ENCODE assay signal across 8 cellular contexts in the genomic region with DNA sequence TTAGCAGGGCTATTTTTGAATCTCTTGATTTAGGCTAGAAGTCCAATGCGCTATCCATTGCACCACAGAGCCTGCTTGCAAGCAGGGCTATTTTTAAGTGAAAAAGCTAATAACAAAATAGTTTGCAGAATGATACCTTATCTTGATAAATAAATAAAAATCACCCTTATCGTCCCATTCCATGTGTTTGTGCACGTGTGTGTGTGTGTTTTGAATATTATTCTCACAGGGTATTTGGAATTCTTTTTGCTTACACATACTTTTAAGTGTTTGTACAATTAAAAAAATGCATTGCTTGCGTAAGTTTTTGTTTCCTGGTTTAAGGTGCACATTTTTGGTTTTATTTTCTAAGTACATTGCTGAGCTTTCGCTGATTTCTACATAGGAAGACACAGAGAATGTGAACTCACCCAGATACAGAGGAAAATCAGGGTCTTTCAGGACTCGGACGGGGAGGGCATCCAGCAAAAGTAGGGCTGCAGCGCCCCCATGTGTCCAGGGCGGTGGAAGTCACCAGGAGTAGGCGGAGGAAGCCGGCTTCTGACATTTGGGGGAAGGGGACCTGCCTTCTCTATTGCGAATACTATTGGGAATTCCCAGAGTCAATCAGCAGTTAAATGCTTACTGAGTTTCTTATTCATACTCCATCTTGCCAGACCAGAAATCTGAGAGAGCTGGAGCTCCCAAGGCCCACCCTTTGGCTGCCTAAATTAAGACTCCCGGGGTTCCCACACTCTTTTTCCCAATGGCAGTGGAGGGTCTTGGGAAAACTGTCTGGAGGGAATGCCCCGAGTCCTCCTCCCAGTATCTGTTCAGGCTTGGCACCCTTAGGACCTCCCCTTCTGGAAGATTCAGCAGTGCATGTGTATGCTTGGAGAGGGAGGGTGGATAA. TPM values are rescaled to one million over a fixed set of nuclear protein-coding genes. Genes with fewer than 3 reads are reported as not detected.
DNase-seq lines count a peak whose midpoint lies in the region; FAIRE-seq lines count a peak whose summit lies in the region.

No MANE protein-coding gene starts in this region.

- H3K27me3 ChIP-seq in Karpas-422 (ENCODE audit: low read length), result no peaks in the 10 kb centered on the region
- no peaks in the 10 kb centered on the region for H3K27me3 ChIP-seq in SJCRH30

- no peaks in the 10 kb centered on the region; the same call in 1 of the 2 replicates for H4K20me1 ChIP-seq in Karpas-422 (ENCODE audit: insufficient read depth, low read depth, low read length)

- H3K4me1 ChIP-seq in Karpas-422 (ENCODE audit: low read length) (peaks cover 29% of the 10 kb centered on the region), SJCRH30 (no peaks in the 10 kb centered on the region)

- H3K4me2 ChIP-seq in Karpas-422 (ENCODE audit: low read depth, low read length, poor library complexity, severe bottlenecking), result peak overlapping the region; percentile 55

- H3K79me2 ChIP-seq in Karpas-422 (ENCODE audit: low read length), result no peaks in the 10 kb centered on the region

- H2AFZ ChIP-seq in Karpas-422 (ENCODE audit: low read length), result no peak overlapping the region

- H3K9me3 ChIP-seq in Karpas-422 (ENCODE audit: low read length) (no peaks in the 10 kb centered on the region), SJCRH30 (replicated peaks) (no peaks in the 10 kb centered on the region)

- H3K4me3 ChIP-seq in Karpas-422 (ENCODE audit: low read length), result peak overlapping the region; percentile 22; the same call in 1 of the 2 replicates
- no peak overlapping the region for H3K4me3 ChIP-seq in SJCRH30

- FAIRE-seq in GM19239 (lab: Jason Lieb, UNC), result peak; percentile 85

- no peak overlapping the region for H3K27ac ChIP-seq in Karpas-422 (ENCODE audit: low read length)
- H3K27ac ChIP-seq in SJCRH30, result no peak overlapping the region
- H3K27ac ChIP-seq in substantia nigra (ENCODE audit: low read depth, low read length, poor library complexity, severe bottlenecking), result no peak overlapping the region

- DNase-seq in AML-193 (lab: John Stamatoyannopoulos, UW) (peak; percentile 30 to 52), GM19239 (ENCODE audit: insufficient read length, low spot score) (peak; percentile 63), Karpas-422 (peak; percentile 91), SJCRH30 (peak; percentile 63 to 79), activated gamma-delta T cell treated with Interleukin-2 at 50 U/mL for 16 hours (peak; percentile 89), foreskin melanocyte (peak; percentile 62), nucleus accumbens (lab: John Stamatoyannopoulos, UW) (peak in 47 of 56 donors; percentile 16 to 86 (median 54)), substantia nigra (lab: John Stamatoyannopoulos, UW) (peak in 46 of 49 donors; percentile 11 to 86 (median 66))

- no peak overlapping the region for H3K9ac ChIP-seq in Karpas-422 (ENCODE audit: low read length)

- no peaks in the 10 kb centered on the region for H3K36me3 ChIP-seq in Karpas-422 (ENCODE audit: insufficient read depth, low read length)
- no peaks in the 10 kb centered on the region for H3K36me3 ChIP-seq in SJCRH30

- no peaks in the 10 kb centered on the region for H3K9me2 ChIP-seq in Karpas-422 (replicated peaks; ENCODE audit: insufficient read depth, low read length)

RNA-seq across cellular contexts. Expression of gene SLC1A2, which starts 27.2 kb away (rescaled TPM):
- not detected in 2 replicates for total RNA-seq in Karpas-422 (2014; rRNA removed; shearing (Covaris generic); ENCODE audit: low replicate concordance)
- not detected in 2 replicates for total RNA-seq in SJCRH30 (2014; rRNA removed; shearing (Covaris generic))

Comparison
In these comparisons a context has a peak if more than half of its experiments do, and no peak if none do; other contexts are left out.
1. DNase-seq: peak in every context shown above with its lines; median percentile 91 in Karpas-422; 89 in activated gamma-delta T cell treated with Interleukin-2 at 50 U/mL for 16 hours; 71 in SJCRH30; 66 in substantia nigra; 63 in GM19239; 62 in foreskin melanocyte; 54 in nucleus accumbens; 41 in AML-193.